36 cellular contexts compared by ENCODE assay signal in the genomic region with DNA sequence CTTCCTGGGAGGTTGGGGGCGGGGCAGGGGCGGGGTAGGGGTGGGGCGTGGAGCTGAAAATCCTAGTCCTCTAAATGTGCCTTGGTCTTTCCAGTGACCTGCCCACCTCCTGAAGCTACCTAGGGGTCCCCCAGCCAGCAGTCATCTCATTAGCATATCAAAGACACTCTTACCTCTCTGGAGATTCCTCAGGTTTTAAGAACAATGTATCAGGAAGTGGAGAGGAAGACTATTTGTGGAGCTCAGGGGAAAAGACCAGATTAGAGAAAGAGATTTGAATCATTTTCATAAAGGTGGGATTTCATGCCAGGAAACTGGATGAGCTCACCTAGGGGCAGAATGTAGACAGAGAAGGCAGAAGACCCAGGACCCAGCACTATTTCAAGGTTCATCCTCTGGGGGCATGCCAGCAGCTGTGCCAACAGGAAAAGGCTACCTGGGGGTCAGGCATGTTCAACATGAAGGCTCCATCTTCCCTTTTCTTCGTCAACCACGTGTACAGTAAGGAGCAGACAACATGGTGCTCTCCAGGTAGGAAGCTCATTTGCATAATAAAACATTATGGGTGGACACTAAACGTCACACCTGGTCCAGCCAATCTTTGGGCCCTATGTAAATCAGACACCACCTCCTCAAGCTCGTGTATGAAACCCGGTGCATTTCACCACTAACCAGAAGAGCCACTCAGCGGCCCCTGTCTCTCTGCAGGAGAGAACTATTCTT. TPM values are rescaled to one million over a fixed set of nuclear protein-coding genes. Genes with fewer than 3 reads are reported as not detected.
DNase-seq lines count a peak whose midpoint lies in the region; ATAC-seq and TF ChIP-seq lines count a peak whose summit lies in the region.
"Had no signal": no experiment of that assay in that cellular context is flagged by ENCODE, and none has a peak within 500 bp of the region (broad histone marks: within the 10 kb centered on the region; RNA-seq: fewer than 3 reads in every experiment).

No MANE protein-coding gene starts in this region.

- H3K27me3 Mint-ChIP-seq in neural progenitor cell (ENCODE audit: insufficient read depth, low read depth), result peaks cover 14% of the 10 kb centered on the region
- H3K27me3 Mint-ChIP-seq: activated naive CD8-positive, alpha-beta T cell had no signal

- H3K27ac ChIP-seq in foreskin keratinocyte (no peak overlapping the region), neural progenitor cell (no peak overlapping the region), SK-N-SH (ENCODE audit: low read depth in 2 of 2, low read length in 1 of 2) (no peak overlapping the region)
- H3K27ac ChIP-seq: esophagus squamous epithelium, heart right ventricle, neutrophil, right lobe of liver, spleen, testis, WERI-Rb-1 had no signal

- ATAC-seq in foreskin keratinocyte (peak; percentile 38), GM19324 (IDR thresholded peaks at IDR 0.05; ENCODE audit: low FRiP score, unreplicated experiment) (no peak)
- ATAC-seq: heart right ventricle, right lobe of liver had no signal

- POLR2A ChIA-PET in SK-N-SH (lab: Yijun Ruan, JAX), result no interaction called here

- H3K9ac ChIP-seq in neural progenitor cell (no peak overlapping the region), SK-N-SH (no peak overlapping the region)

- WGBS in SK-N-SH (ENCODE audit: low lambda C conversion rate), result 48% methylated on average over 7 of the region's 9 CpGs

- CTCF ChIA-PET in SK-N-SH (lab: Yijun Ruan, JAX), result interaction anchor here (1.1 to 1.4 kb wide), 2 partner anchors 16 to 105 kb away, joined by 3 to 6 read pairs; no protein-coding TSS in a partner anchor

- H4K20me1 ChIP-seq in neural progenitor cell (ENCODE audit: low read depth), result no peaks in the 10 kb centered on the region
- no peaks in the 10 kb centered on the region for H4K20me1 ChIP-seq in SK-N-SH (ENCODE audit: insufficient read depth)

- H3K27ac Mint-ChIP-seq in neural progenitor cell, result no peak overlapping the region
- H3K27ac Mint-ChIP-seq: activated naive CD8-positive, alpha-beta T cell; mesothelial cell of epicardium; stimulated activated naive CD8-positive, alpha-beta T cell treated with anti-CD3 and anti-CD28 coated beads, Interleukin-15, Interleukin-2, amounts not matched to agents 100 ng/mL and 50 ng/mL, for 24 hours had no signal

- H3K36me3 Mint-ChIP-seq in neural progenitor cell, result no peaks in the 10 kb centered on the region
- H3K36me3 Mint-ChIP-seq: activated naive CD8-positive, alpha-beta T cell; mesothelial cell of epicardium had no signal

- no peak for TF ChIP-seq CTCF in foreskin keratinocyte (conservative IDR thresholded peaks at IDR 0.05)
- no peak for TF ChIP-seq CTCF in neural progenitor cell (IDR thresholded peaks at IDR 0.05)
- no peak for TF ChIP-seq CTCF in SK-N-SH (IDR thresholded peaks at IDR 0.05)

- peak overlapping the region; percentile 8 for H3K4me2 ChIP-seq in neural progenitor cell
- no peak overlapping the region for H3K4me2 ChIP-seq in SK-N-SH

- DNase-seq in NCI-H748 (lab: John Stamatoyannopoulos, UW; ENCODE audit: unreplicated experiment) (peak; percentile 18), NCI-H748 treated with DMSO at 0.1 percent for 48 hours (lab: John Stamatoyannopoulos, UW) (no peak), NCI-H526 treated with DMSO at 0.1 percent for 48 hours (lab: John Stamatoyannopoulos, UW) (peak; percentile 7), foreskin keratinocyte (no peak), neural progenitor cell (ENCODE audit: low spot score) (peak; percentile 35), SK-N-SH (no peak), putamen (ENCODE audit: low spot score) (no peak)
- DNase-seq: activated CD4-positive, alpha-beta T cell treated with anti-CD3 and anti-CD28 coated beads for 48 hours; activated CD8-positive, alpha-beta memory T cell treated with anti-CD3 and anti-CD28 coated beads for 24 hours; activated T-cell treated with anti-CD3 and anti-CD28 coated beads for 4 hours; esophagus squamous epithelium; foreskin melanocyte; GDM1; heart right ventricle; islet precursor cell; NCI-H1417; NCI-H510A treated with DMSO at 0.1 percent for 48 hours; posterior cingulate gyrus; right lobe of liver; spleen; stimulated activated CD4-positive, alpha-beta T cell treated with anti-CD3 and anti-CD28 coated beads, Interleukin-2, amount 100 ng/mL, for 24 hours; stimulated activated CD8-positive, alpha-beta memory T cell treated with anti-CD3 and anti-CD28 coated beads, Interleukin-4, amount 100 ng/mL, for 48 hours; T1000; testis; WERI-Rb-1 had no signal

- H3K36me3 ChIP-seq in neural progenitor cell, result no peaks in the 10 kb centered on the region
- no peaks in the 10 kb centered on the region for H3K36me3 ChIP-seq in SK-N-SH (replicated peaks in 1 of 2; ENCODE audit: control insufficient read depth in 1 of 2, insufficient read depth in 2 of 2, low read length in 1 of 2)
- H3K36me3 ChIP-seq: esophagus squamous epithelium, heart right ventricle, neutrophil, right lobe of liver, spleen, WERI-Rb-1 had no signal

- TF ChIP-seq EP300 in SK-N-SH (IDR thresholded peaks at IDR 0.05; ENCODE audit: borderline replicate concordance in 1 of 2, low read depth in 1 of 2, low read length in 1 of 2), result no peak

- no peaks in the 10 kb centered on the region for H3K79me2 ChIP-seq in neural progenitor cell (ENCODE audit: low read depth)
- no peaks in the 10 kb centered on the region for H3K79me2 ChIP-seq in SK-N-SH (ENCODE audit: insufficient read depth)

- no peak for TF ChIP-seq RAD21 in SK-N-SH (IDR thresholded peaks at IDR 0.05; ENCODE audit: low read length)

- no peak overlapping the region for H2AFZ ChIP-seq in neural progenitor cell (replicated peaks)
- no peak overlapping the region for H2AFZ ChIP-seq in SK-N-SH (ENCODE audit: low read depth)

- peaks cover 6% of the 10 kb centered on the region for H3K9me3 Mint-ChIP-seq in neural progenitor cell
- H3K9me3 Mint-ChIP-seq: stimulated activated naive CD8-positive, alpha-beta T cell treated with anti-CD3 and anti-CD28 coated beads, Interleukin-15, Interleukin-2, amounts not matched to agents 100 ng/mL and 50 ng/mL, for 24 hours had no signal

- no peaks in the 10 kb centered on the region for H3K4me1 ChIP-seq in foreskin keratinocyte
- H3K4me1 ChIP-seq in neural progenitor cell, result peaks cover 11% of the 10 kb centered on the region
- no peaks in the 10 kb centered on the region for H3K4me1 ChIP-seq in SK-N-SH (ENCODE audit: control insufficient read depth in 1 of 2, insufficient read depth in 2 of 2, low read depth in 1 of 2, low read length in 1 of 2)
- H3K4me1 ChIP-seq: esophagus squamous epithelium, right lobe of liver, testis had no signal

- H3K4me1 Mint-ChIP-seq in neural progenitor cell, result peaks cover 4% of the 10 kb centered on the region

- H3K9me3 ChIP-seq in neural progenitor cell (ENCODE audit: low read depth) (no peaks in the 10 kb centered on the region), SK-N-SH (no peaks in the 10 kb centered on the region)
- H3K9me3 ChIP-seq: neutrophil, right lobe of liver, spleen, testis had no signal

- peak overlapping the region; percentile 24 for H3K4me3 Mint-ChIP-seq in neural progenitor cell
- H3K4me3 Mint-ChIP-seq: activated naive CD8-positive, alpha-beta T cell; mesothelial cell of epicardium; stimulated activated naive CD8-positive, alpha-beta T cell treated with anti-CD3 and anti-CD28 coated beads, Interleukin-15, Interleukin-2, amounts not matched to agents 100 ng/mL and 50 ng/mL, for 24 hours had no signal

- H3K27me3 ChIP-seq in foreskin keratinocyte (no peaks in the 10 kb centered on the region), neural progenitor cell (no peaks in the 10 kb centered on the region), SK-N-SH (ENCODE audit: insufficient read depth) (no peaks in the 10 kb centered on the region)
- H3K27me3 ChIP-seq: neutrophil, right lobe of liver, testis had no signal

- H3K9me2 ChIP-seq in SK-N-SH, result no peaks in the 10 kb centered on the region

- H3K4me3 ChIP-seq in neural progenitor cell (no peak overlapping the region), SK-N-SH (ENCODE audit: low read depth in 2 of 2, low read length in 1 of 2) (no peak overlapping the region)
- H3K4me3 ChIP-seq: esophagus squamous epithelium, heart right ventricle, right lobe of liver, spleen, testis had no signal

- H3F3A ChIP-seq in neural progenitor cell (ENCODE audit: low read depth) (peaks cover 13% of the 10 kb centered on the region), SK-N-SH (replicated peaks; ENCODE audit: insufficient read depth) (no peaks in the 10 kb centered on the region)

TF ChIP-seq in SK-N-SH, 30 proteins besides CTCF, POLR2A, EP300 and RAD21 (continues in another document):
- no peak for TF ChIP-seq FOSL2 (IDR thresholded peaks at IDR 0.05; ENCODE audit: borderline replicate concordance, low read depth)
- no peak for TF ChIP-seq TAF1 (IDR thresholded peaks at IDR 0.05; ENCODE audit: borderline replicate concordance, low read depth, low read length)
- no peak for TF ChIP-seq GABPA (IDR thresholded peaks at IDR 0.05; ENCODE audit: low read depth)

RNA-seq across cellular contexts. Expression of gene GMCL2, which starts 6.9 kb away (rescaled TPM):
- total RNA-seq in foreskin keratinocyte (not detected in 2 replicates), neural progenitor cell (ENCODE audit: low replicate concordance) (not detected in 2 replicates)
- polyA plus RNA-seq in foreskin keratinocyte (not detected in 2 replicates), SK-N-SH (2012; rRNA removed) (not detected in 2 replicates)
- 0.01 TPM in 2 replicates for polyA plus RNA-seq in SK-N-SH (2012; cell fraction: cytosol; rRNA removed)
- polyA plus RNA-seq in SK-N-SH (2012; cell fraction: nucleus; rRNA removed), result not detected in 2 replicates
- total RNA-seq: A172, cerebellum, dermis microvascular lymphatic vessel endothelial cell, esophagus squamous epithelium, heart right ventricle, HT1080, liver, mesothelial cell of epicardium, right lobe of liver, spleen had no signal
- polyA plus RNA-seq: heart right ventricle, liver, urinary bladder had no signal

RNA-seq across cellular contexts. Expression of gene HNRNPAB, which starts 24.0 kb away (rescaled TPM):
- 140 and 167 TPM in 2 replicates for total RNA-seq in foreskin keratinocyte
- 208 and 251 TPM in 2 replicates for polyA plus RNA-seq in foreskin keratinocyte
- total RNA-seq in neural progenitor cell (ENCODE audit: low replicate concordance), result 186 and 195 TPM in 2 replicates
- 157 and 164 TPM in 2 replicates for polyA plus RNA-seq in SK-N-SH (2012; rRNA removed)
- polyA plus RNA-seq in SK-N-SH (2012; cell fraction: cytosol; rRNA removed), result 179 and 207 TPM in 2 replicates
- 80.9 and 111 TPM in 2 replicates for polyA plus RNA-seq in SK-N-SH (2012; cell fraction: nucleus; rRNA removed)

RNA-seq across cellular contexts. Expression of gene NHP2, which starts 26.6 kb away (rescaled TPM):
- total RNA-seq in foreskin keratinocyte (187 and 215 TPM in 2 replicates), neural progenitor cell (ENCODE audit: low replicate concordance) (357 and 380 TPM in 2 replicates)
- polyA plus RNA-seq in foreskin keratinocyte (339 and 347 TPM in 2 replicates), SK-N-SH (2012; rRNA removed) (313 and 455 TPM in 2 replicates)
- 325 and 409 TPM in 2 replicates for polyA plus RNA-seq in SK-N-SH (2012; cell fraction: cytosol; rRNA removed)
- polyA plus RNA-seq in SK-N-SH (2012; cell fraction: nucleus; rRNA removed), result 134 and 156 TPM in 2 replicates

RNA-seq across cellular contexts. Expression of gene RMND5B, which starts 49.5 kb away (rescaled TPM):
- total RNA-seq in foreskin keratinocyte (23.6 and 24.0 TPM in 2 replicates), neural progenitor cell (ENCODE audit: low replicate concordance) (25.3 and 25.5 TPM in 2 replicates)
- polyA plus RNA-seq in foreskin keratinocyte (23.8 and 24.1 TPM in 2 replicates), SK-N-SH (2012; rRNA removed) (42.8 and 43.7 TPM in 2 replicates)
- polyA plus RNA-seq in SK-N-SH (2012; cell fraction: cytosol; rRNA removed), result 25.1 and 32.1 TPM in 2 replicates
- 74.2 and 75.6 TPM in 2 replicates for polyA plus RNA-seq in SK-N-SH (2012; cell fraction: nucleus; rRNA removed)

RNA-seq across cellular contexts. Expression of gene PHYKPL, which starts 52.3 kb away (rescaled TPM):
- total RNA-seq in foreskin keratinocyte (11.4 and 14.9 TPM in 2 replicates), neural progenitor cell (ENCODE audit: low replicate concordance) (20.5 and 25.9 TPM in 2 replicates)
- polyA plus RNA-seq in foreskin keratinocyte (8.9 and 10.9 TPM in 2 replicates), SK-N-SH (2012; rRNA removed) (46.8 and 61.3 TPM in 2 replicates)
- 18.4 and 23.3 TPM in 2 replicates for polyA plus RNA-seq in SK-N-SH (2012; cell fraction: cytosol; rRNA removed)
- polyA plus RNA-seq in SK-N-SH (2012; cell fraction: nucleus; rRNA removed), result 262 and 272 TPM in 2 replicates

Comparison
In these comparisons a context has a peak if more than half of its experiments do, and no peak if none do; other contexts are left out.
1. DNase-seq: peak in NCI-H748 (single experiment), NCI-H526 treated with DMSO at 0.1 percent for 48 hours (single experiment) and neural progenitor cell (single experiment); none in NCI-H748 treated with DMSO at 0.1 percent for 48 hours (single experiment), foreskin keratinocyte (0 of 2), SK-N-SH (single experiment) and putamen (single experiment).